Comparison of ENCODE assay signal across 1 cellular context in the genomic region with DNA sequence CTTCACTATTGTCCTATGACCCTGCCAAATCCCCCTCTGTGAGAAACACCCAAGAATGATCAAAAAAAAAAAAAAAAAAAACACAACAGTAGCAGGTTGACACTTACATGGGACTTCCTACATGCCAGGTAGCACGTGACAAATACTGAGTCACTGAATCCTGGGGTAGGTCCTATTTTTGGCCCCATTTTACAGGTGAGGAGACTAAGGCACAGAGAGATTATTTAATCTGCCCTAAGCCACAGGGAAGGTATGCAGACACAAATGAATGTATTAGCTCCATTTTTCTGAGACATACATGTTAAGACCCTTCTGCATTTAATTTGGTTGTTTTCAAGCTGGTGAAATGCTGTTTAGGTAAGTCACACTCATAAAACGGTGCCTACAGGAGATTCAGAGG.
TF ChIP-seq lines count a peak whose summit lies in the region.

No MANE protein-coding gene starts in this region.

TF ChIP-seq in HEK293, 187 proteins besides CTCF, POLR2A, EP300 and RAD21:
- no peak for TF ChIP-seq ZBTB17 (tag by site-specific recombination; IDR thresholded peaks at IDR 0.05)
- peak; percentile 70 for TF ChIP-seq ZNF623 (tag by site-specific recombination; IDR thresholded peaks at IDR 0.05)
- TF ChIP-seq ZNF555 (tag by site-specific recombination; conservative IDR thresholded peaks at IDR 0.05): no peak
- peak; percentile 95 for TF ChIP-seq ZNF362 (tag by site-specific recombination; IDR thresholded peaks at IDR 0.05)
- no peak for TF ChIP-seq ZFP69B (tag by site-specific recombination; IDR thresholded peaks at IDR 0.05)
- no peak for TF ChIP-seq ZNF391 (tag by site-specific recombination; IDR thresholded peaks at IDR 0.05; ENCODE audit: borderline replicate concordance, low read depth)
- TF ChIP-seq ZFP3 (tag by site-specific recombination; IDR thresholded peaks at IDR 0.05; ENCODE audit: low read depth): no peak
